In genomic region chr3:182979103-182979697, GRCh38 we compare ENCODE assay signal across 8 cellular contexts. TPM values are rescaled to one million over a fixed set of nuclear protein-coding genes. Genes with fewer than 3 reads are reported as not detected.
DNase-seq lines count a peak whose midpoint lies in the region; TF ChIP-seq lines count a peak whose summit lies in the region.

No MANE protein-coding gene starts in this region.

- no peak overlapping the region for H3K4ac ChIP-seq in mesendoderm (ENCODE audit: low read depth, low read length)

- peak overlapping the region; percentile 98 for H3K18ac ChIP-seq in mesendoderm (ENCODE audit: low read length)

- no peak overlapping the region for H2AK5ac ChIP-seq in mesendoderm (ENCODE audit: low read length)

- no peak overlapping the region for H4K5ac ChIP-seq in mesendoderm (ENCODE audit: low read length)

- no peak overlapping the region for H2BK120ac ChIP-seq in mesendoderm (ENCODE audit: low read depth, low read length)

- no peak overlapping the region for H2BK5ac ChIP-seq in mesendoderm (ENCODE audit: low read length)

- no peaks in the 10 kb centered on the region for H3K9me3 ChIP-seq in breast epithelium

- H3K27ac ChIP-seq in breast epithelium (peak overlapping the region in 1 of 2 donors; percentile 89), mesendoderm (ENCODE audit: low read depth, low read length) (peak overlapping the region; percentile 63)

- no peak overlapping the region for H4K8ac ChIP-seq in mesendoderm (ENCODE audit: low read depth, low read length)

- DNase-seq in EL (peak; percentile 23), NCI-H1105 (lab: John Stamatoyannopoulos, UW) (peak; percentile 34), breast epithelium (ENCODE audit: low spot score in 2 of 2) (no peak), mesendoderm (no peak), NCI-H524 treated with DMSO at 0.1 percent for 48 hours (lab: John Stamatoyannopoulos, UW) (no peak), NAMALWA (ENCODE audit: low spot score) (no peak), hippocampal formation (lab: John Stamatoyannopoulos, UW) (no peak), GM19238 (ENCODE audit: insufficient read length, low spot score) (no peak)

- no peak overlapping the region for H3K23ac ChIP-seq in mesendoderm (ENCODE audit: low read length)

- intact Hi-C loops in breast epithelium (cut with DNase I; ENCODE audit: low total_unique reads), result loop anchor here (5.0 kb wide), 1 partner anchor 813 kb away; no protein-coding TSS in a partner anchor

- H3K79me1 ChIP-seq in mesendoderm (ENCODE audit: low read length), result peaks cover 4% of the 10 kb centered on the region

- WGBS in mesendoderm (ENCODE audit: extremely low coverage, insufficient coverage, low lambda C conversion rate), result no CpG with 5 or more reads among the region's 10 CpGs

- peak overlapping the region; percentile 81 to 97 (median 95) for H3K4me3 ChIP-seq in breast epithelium
- H3K4me3 ChIP-seq in mesendoderm (ENCODE audit: low read length), result peak overlapping the region; percentile 85

- H3K4me1 ChIP-seq in breast epithelium, result peaks cover 2 to 3% of the 10 kb centered on the region in 2 donors
- peaks cover 1% of the 10 kb centered on the region for H3K4me1 ChIP-seq in mesendoderm (ENCODE audit: control insufficient read depth, low read depth, low read length)

- no peak overlapping the region for H2BK15ac ChIP-seq in mesendoderm (replicated peaks; ENCODE audit: low read depth)

- H3K56ac ChIP-seq in mesendoderm (ENCODE audit: low read length), result peak overlapping the region; percentile 93

- H3K79me2 ChIP-seq in mesendoderm (ENCODE audit: control insufficient read depth, insufficient read depth, low read length), result peaks cover 37% of the 10 kb centered on the region

- peak overlapping the region; percentile 78 for H3K4me2 ChIP-seq in mesendoderm (ENCODE audit: low read length)

- peak overlapping the region; percentile 90 for H3K9ac ChIP-seq in mesendoderm (ENCODE audit: low read length)

- H3K36me3 ChIP-seq in breast epithelium (no peaks in the 10 kb centered on the region), mesendoderm (ENCODE audit: control insufficient read depth, insufficient read depth, low read length) (no peaks in the 10 kb centered on the region)

- no peaks in the 10 kb centered on the region for H3K27me3 ChIP-seq in breast epithelium
- no peaks in the 10 kb centered on the region for H3K27me3 ChIP-seq in mesendoderm (ENCODE audit: insufficient read depth, low read length, poor library complexity)

- TF ChIP-seq CTCF in breast epithelium (IDR thresholded peaks at IDR 0.05), result no peak

- TF ChIP-seq POLR2A in breast epithelium (IDR thresholded peaks at IDR 0.05), result no peak

RNA-seq across cellular contexts. Expression of gene DCUN1D1, which starts 1.1 kb away (rescaled TPM):
- 10 to 100 TPM; 24.9 to 55.5 (median 32.1) TPM for total RNA-seq in breast epithelium
- 67.8 TPM for polyA plus RNA-seq in mesendoderm (2013, experiment 1 of 2)
- polyA plus RNA-seq in mesendoderm (2013, experiment 2 of 2), result 63.7 TPM

Comparison
In these comparisons a context has a peak if more than half of its experiments do, and no peak if none do; other contexts are left out.
1. DNase-seq: peak in EL (single experiment) and NCI-H1105 (single experiment); none in breast epithelium (0 of 2), mesendoderm (single experiment), NCI-H524 treated with DMSO at 0.1 percent for 48 hours (single experiment), NAMALWA (single experiment), hippocampal formation (0 of 2) and GM19238 (single experiment).